In genomic region chr2:118832071-118832790, GRCh38 we compare ENCODE assay signal across 1 cellular context.
TF ChIP-seq lines count a peak whose summit lies in the region.

No MANE protein-coding gene starts in this region.

TF ChIP-seq in GM23338, 12 proteins besides CTCF, POLR2A, EP300 and RAD21 (continued from another document):
- TF ChIP-seq, protein P1, sequence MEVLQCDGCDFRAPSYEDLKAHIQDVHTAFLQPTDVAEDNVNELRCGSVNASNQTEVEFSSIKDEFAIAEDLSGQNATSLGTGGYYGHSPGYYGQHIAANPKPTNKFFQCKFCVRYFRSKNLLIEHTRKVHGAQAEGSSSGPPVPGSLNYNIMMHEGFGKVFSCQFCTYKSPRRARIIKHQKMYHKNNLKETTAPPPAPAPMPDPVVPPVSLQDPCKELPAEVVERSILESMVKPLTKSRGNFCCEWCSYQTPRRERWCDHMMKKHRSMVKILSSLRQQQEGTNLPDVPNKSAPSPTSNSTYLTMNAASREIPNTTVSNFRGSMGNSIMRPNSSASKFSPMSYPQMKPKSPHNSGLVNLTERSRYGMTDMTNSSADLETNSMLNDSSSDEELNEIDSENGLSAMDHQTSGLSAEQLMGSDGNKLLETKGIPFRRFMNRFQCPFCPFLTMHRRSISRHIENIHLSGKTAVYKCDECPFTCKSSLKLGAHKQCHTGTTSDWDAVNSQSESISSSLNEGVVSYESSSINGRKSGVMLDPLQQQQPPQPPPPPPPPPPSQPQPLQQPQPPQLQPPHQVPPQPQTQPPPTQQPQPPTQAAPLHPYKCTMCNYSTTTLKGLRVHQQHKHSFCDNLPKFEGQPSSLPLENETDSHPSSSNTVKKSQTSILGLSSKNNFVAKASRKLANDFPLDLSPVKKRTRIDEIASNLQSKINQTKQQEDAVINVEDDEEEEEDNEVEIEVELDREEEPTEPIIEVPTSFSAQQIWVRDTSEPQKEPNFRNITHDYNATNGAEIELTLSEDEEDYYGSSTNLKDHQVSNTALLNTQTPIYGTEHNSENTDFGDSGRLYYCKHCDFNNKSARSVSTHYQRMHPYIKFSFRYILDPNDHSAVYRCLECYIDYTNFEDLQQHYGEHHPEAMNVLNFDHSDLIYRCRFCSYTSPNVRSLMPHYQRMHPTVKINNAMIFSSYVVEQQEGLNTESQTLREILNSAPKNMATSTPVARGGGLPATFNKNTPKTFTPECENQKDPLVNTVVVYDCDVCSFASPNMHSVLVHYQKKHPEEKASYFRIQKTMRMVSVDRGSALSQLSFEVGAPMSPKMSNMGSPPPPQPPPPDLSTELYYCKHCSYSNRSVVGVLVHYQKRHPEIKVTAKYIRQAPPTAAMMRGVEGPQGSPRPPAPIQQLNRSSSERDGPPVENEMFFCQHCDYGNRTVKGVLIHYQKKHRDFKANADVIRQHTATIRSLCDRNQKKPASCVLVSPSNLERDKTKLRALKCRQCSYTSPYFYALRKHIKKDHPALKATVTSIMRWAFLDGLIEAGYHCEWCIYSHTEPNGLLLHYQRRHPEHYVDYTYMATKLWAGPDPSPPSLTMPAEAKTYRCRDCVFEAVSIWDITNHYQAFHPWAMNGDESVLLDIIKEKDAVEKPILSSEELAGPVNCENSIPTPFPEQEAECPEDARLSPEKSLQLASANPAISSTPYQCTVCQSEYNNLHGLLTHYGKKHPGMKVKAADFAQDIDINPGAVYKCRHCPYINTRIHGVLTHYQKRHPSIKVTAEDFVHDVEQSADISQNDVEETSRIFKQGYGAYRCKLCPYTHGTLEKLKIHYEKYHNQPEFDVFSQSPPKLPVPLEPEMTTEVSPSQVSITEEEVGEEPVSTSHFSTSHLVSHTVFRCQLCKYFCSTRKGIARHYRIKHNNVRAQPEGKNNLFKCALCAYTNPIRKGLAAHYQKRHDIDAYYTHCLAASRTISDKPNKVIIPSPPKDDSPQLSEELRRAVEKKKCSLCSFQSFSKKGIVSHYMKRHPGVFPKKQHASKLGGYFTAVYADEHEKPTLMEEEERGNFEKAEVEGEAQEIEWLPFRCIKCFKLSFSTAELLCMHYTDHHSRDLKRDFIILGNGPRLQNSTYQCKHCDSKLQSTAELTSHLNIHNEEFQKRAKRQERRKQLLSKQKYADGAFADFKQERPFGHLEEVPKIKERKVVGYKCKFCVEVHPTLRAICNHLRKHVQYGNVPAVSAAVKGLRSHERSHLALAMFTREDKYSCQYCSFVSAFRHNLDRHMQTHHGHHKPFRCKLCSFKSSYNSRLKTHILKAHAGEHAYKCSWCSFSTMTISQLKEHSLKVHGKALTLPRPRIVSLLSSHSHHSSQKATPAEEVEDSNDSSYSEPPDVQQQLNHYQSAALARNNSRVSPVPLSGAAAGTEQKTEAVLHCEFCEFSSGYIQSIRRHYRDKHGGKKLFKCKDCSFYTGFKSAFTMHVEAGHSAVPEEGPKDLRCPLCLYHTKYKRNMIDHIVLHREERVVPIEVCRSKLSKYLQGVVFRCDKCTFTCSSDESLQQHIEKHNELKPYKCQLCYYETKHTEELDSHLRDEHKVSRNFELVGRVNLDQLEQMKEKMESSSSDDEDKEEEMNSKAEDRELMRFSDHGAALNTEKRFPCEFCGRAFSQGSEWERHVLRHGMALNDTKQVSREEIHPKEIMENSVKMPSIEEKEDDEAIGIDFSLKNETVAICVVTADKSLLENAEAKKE (CRISPR knock-in tag; IDR thresholded peaks at IDR 0.05): no peak
- no peak for TF ChIP-seq EZH2 (IDR thresholded peaks at IDR 0.05; ENCODE audit: low read depth, unreplicated experiment)
- TF ChIP-seq STAT1 (IDR thresholded peaks at IDR 0.05; ENCODE audit: unreplicated experiment): no peak
- TF ChIP-seq ZNF114 (CRISPR knock-in tag; IDR thresholded peaks at IDR 0.05): no peak
- no peak for TF ChIP-seq NANOG (IDR thresholded peaks at IDR 0.05; ENCODE audit: borderline replicate concordance)
- no peak for TF ChIP-seq JUNB (IDR thresholded peaks at IDR 0.05; ENCODE audit: unreplicated experiment)
- no peak for TF ChIP-seq EZH2phosphoT487 (IDR thresholded peaks at IDR 0.05; ENCODE audit: unreplicated experiment)
